In the genomic region with DNA sequence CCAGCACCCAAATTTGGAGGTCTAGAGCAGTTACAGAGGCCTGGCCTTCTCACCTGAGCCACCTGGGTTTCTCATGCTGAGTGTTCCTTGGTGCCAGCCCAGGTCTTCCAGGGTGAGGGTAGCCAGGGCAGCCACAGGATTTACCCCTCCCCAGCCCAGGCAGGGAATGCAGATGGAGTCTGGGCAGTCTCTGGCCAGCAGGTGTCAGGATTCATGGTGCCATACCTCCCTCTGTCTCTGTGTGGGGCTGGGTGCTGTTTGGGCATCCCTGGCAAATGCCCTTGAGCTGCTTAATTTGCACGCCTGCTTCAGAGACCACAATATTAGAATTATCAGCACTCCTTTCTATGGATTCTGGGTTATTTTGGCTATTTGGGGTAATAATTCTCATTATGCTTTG, we compare ENCODE assay signal across 3 cellular contexts.
TF ChIP-seq lines count a peak whose summit lies in the region.

No MANE protein-coding gene starts in this region.

TF ChIP-seq in SK-N-SH, 30 proteins besides CTCF, POLR2A, EP300 and RAD21 (continued from another document):
- TF ChIP-seq, protein P1, sequence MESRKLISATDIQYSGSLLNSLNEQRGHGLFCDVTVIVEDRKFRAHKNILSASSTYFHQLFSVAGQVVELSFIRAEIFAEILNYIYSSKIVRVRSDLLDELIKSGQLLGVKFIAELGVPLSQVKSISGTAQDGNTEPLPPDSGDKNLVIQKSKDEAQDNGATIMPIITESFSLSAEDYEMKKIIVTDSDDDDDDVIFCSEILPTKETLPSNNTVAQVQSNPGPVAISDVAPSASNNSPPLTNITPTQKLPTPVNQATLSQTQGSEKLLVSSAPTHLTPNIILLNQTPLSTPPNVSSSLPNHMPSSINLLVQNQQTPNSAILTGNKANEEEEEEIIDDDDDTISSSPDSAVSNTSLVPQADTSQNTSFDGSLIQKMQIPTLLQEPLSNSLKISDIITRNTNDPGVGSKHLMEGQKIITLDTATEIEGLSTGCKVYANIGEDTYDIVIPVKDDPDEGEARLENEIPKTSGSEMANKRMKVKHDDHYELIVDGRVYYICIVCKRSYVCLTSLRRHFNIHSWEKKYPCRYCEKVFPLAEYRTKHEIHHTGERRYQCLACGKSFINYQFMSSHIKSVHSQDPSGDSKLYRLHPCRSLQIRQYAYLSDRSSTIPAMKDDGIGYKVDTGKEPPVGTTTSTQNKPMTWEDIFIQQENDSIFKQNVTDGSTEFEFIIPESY (IDR thresholded peaks at IDR 0.05; ENCODE audit: borderline replicate concordance, low read depth), result no peak
- TF ChIP-seq RFX5 (IDR thresholded peaks at IDR 0.05; ENCODE audit: low read length), result no peak
- TF ChIP-seq TAF1 (IDR thresholded peaks at IDR 0.05; ENCODE audit: borderline replicate concordance, low read depth, low read length), result no peak
- TF ChIP-seq, protein P2, sequence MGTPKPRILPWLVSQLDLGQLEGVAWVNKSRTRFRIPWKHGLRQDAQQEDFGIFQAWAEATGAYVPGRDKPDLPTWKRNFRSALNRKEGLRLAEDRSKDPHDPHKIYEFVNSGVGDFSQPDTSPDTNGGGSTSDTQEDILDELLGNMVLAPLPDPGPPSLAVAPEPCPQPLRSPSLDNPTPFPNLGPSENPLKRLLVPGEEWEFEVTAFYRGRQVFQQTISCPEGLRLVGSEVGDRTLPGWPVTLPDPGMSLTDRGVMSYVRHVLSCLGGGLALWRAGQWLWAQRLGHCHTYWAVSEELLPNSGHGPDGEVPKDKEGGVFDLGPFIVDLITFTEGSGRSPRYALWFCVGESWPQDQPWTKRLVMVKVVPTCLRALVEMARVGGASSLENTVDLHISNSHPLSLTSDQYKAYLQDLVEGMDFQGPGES (IDR thresholded peaks at IDR 0.05; ENCODE audit: low read depth, low read length), result no peak
- no peak for TF ChIP-seq CHD2 (IDR thresholded peaks at IDR 0.05; ENCODE audit: low read length, partially characterized antibody)
- TF ChIP-seq, protein P3, sequence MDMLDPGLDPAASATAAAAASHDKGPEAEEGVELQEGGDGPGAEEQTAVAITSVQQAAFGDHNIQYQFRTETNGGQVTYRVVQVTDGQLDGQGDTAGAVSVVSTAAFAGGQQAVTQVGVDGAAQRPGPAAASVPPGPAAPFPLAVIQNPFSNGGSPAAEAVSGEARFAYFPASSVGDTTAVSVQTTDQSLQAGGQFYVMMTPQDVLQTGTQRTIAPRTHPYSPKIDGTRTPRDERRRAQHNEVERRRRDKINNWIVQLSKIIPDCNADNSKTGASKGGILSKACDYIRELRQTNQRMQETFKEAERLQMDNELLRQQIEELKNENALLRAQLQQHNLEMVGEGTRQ (IDR thresholded peaks at IDR 0.05; ENCODE audit: borderline replicate concordance, low read depth, low read length), result no peak
- TF ChIP-seq RXRA (IDR thresholded peaks at IDR 0.05; ENCODE audit: borderline replicate concordance, low read depth), result no peak
- TF ChIP-seq FOXM1 (IDR thresholded peaks at IDR 0.05; ENCODE audit: low read depth), result no peak
- no peak for TF ChIP-seq GABPA (IDR thresholded peaks at IDR 0.05; ENCODE audit: low read depth)

TF ChIP-seq in SK-N-SH treated with all-trans-retinoic acid at 6 μM for 48 hours, 23 proteins besides CTCF, POLR2A, EP300 and RAD21 (continued from another document):
- TF ChIP-seq, protein P4, sequence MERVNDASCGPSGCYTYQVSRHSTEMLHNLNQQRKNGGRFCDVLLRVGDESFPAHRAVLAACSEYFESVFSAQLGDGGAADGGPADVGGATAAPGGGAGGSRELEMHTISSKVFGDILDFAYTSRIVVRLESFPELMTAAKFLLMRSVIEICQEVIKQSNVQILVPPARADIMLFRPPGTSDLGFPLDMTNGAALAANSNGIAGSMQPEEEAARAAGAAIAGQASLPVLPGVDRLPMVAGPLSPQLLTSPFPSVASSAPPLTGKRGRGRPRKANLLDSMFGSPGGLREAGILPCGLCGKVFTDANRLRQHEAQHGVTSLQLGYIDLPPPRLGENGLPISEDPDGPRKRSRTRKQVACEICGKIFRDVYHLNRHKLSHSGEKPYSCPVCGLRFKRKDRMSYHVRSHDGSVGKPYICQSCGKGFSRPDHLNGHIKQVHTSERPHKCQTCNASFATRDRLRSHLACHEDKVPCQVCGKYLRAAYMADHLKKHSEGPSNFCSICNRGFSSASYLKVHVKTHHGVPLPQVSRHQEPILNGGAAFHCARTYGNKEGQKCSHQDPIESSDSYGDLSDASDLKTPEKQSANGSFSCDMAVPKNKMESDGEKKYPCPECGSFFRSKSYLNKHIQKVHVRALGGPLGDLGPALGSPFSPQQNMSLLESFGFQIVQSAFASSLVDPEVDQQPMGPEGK (CRISPR knock-in tag; IDR thresholded peaks at IDR 0.05; ENCODE audit: borderline replicate concordance), result no peak
- TF ChIP-seq CSDC2 (CRISPR knock-in tag; IDR thresholded peaks at IDR 0.05), result no peak
- TF ChIP-seq POU6F1 (CRISPR knock-in tag; IDR thresholded peaks at IDR 0.05; ENCODE audit: borderline replicate concordance, low read depth), result no peak
- TF ChIP-seq ZNF8 (CRISPR knock-in tag; IDR thresholded peaks at IDR 0.05), result no peak
- no peak for TF ChIP-seq PPARA (CRISPR knock-in tag; IDR thresholded peaks at IDR 0.05; ENCODE audit: borderline replicate concordance)
- TF ChIP-seq OSR1 (CRISPR knock-in tag; IDR thresholded peaks at IDR 0.05), result no peak
- no peak for TF ChIP-seq ESRRG (CRISPR knock-in tag; IDR thresholded peaks at IDR 0.05)

TF ChIP-seq in WTC11, 78 proteins besides CTCF, POLR2A, EP300 and RAD21 (continued from another document):
- no peak for TF ChIP-seq AFF4 (CRISPR knock-in tag; IDR thresholded peaks at IDR 0.05; ENCODE audit: borderline replicate concordance)
TF ChIP-seq in WTC11: peak in this region for 0.
